Comparison of ENCODE assay signal across 1 cellular context in genomic region chr18:23208600-23208999, GRCh38.
TF ChIP-seq lines count a peak whose summit lies in the region.

No MANE protein-coding gene starts in this region.

TF ChIP-seq in H1, 55 proteins besides CTCF, POLR2A, EP300 and RAD21 (continued from another document):
- TF ChIP-seq CHD7 (IDR thresholded peaks at IDR 0.05; ENCODE audit: insufficient replicate concordance, low read length) (no peak), TAF1 (IDR thresholded peaks at IDR 0.05; ENCODE audit: low read depth, low read length) (no peak), CHD1 (IDR thresholded peaks at IDR 0.05; ENCODE audit: low read depth, low read length) (no peak), BACH1 (IDR thresholded peaks at IDR 0.05; ENCODE audit: low read length) (no peak), SUZ12 (IDR thresholded peaks at IDR 0.05; ENCODE audit: low read length) (no peak), SIX5 (IDR thresholded peaks at IDR 0.05; ENCODE audit: low read depth, low read length) (no peak), RNF2 (IDR thresholded peaks at IDR 0.05; ENCODE audit: borderline replicate concordance, low read depth, low read length, missing control alignments, poor library complexity, severe bottlenecking) (no peak), JUN (IDR thresholded peaks at IDR 0.05; ENCODE audit: low read depth, low read length) (no peak), ASH2L (IDR thresholded peaks at IDR 0.05; ENCODE audit: low read length) (no peak), RBBP5 (IDR thresholded peaks at IDR 0.05; ENCODE audit: borderline replicate concordance, low read depth, low read length) (no peak), POU5F1 (IDR thresholded peaks at IDR 0.05; ENCODE audit: low read depth, low read length) (no peak), SP1 (IDR thresholded peaks at IDR 0.05; ENCODE audit: low read depth, low read length) (no peak)
